In genomic region chr3:46049093-46049492, GRCh38 we compare ENCODE assay signal across 38 cellular contexts. TPM values are rescaled to one million over a fixed set of nuclear protein-coding genes. Genes with fewer than 3 reads are reported as not detected.
"Had no signal": no experiment of that assay in that cellular context is flagged by ENCODE, and none has a peak within 500 bp of the region (broad histone marks: within the 10 kb centered on the region; RNA-seq: fewer than 3 reads in every experiment).

No MANE protein-coding gene starts in this region.

- H3K9me3 Mint-ChIP-seq: activated naive CD4-positive, alpha-beta T cell treated with anti-CD3 and anti-CD28 coated beads for 36 hours; activated T-helper 1 cell treated with anti-CD3 and anti-CD28 coated beads, Interleukin-12 subunit alpha, Interleukin-12 subunit beta, Interleukin-2, Interleukin-4 antibody, amounts not matched to agents 30 ng/mL and 10 ng/mL and 1 ng/mL, durations not matched to agents 14 hours and 24 hours and 36 hours; brain; IgD-negative memory B cell had no signal

- H3K36me3 ChIP-seq: WERI-Rb-1 had no signal

- H3K27ac Mint-ChIP-seq: activated CD8-positive, alpha-beta T cell treated with anti-CD3 and anti-CD28 coated beads, Interleukin-2, amount 10 ng/mL, durations not matched to agents 7 days and 5 days; activated naive CD4-positive, alpha-beta T cell treated with anti-CD3 and anti-CD28 coated beads for 36 hours; activated naive CD4-positive, alpha-beta T cell treated with anti-CD3 and anti-CD28 coated beads, Interleukin-2, amount 50 U/mL, for 72 hours; activated T-helper 1 cell treated with anti-CD3 and anti-CD28 coated beads, Interleukin-12 subunit alpha, Interleukin-12 subunit beta, Interleukin-2, Interleukin-4 antibody, amounts not matched to agents 30 ng/mL and 10 ng/mL and 1 ng/mL, durations not matched to agents 14 hours and 24 hours and 36 hours; brain; IgD-negative memory B cell had no signal

- H3K27ac ChIP-seq: PC-9, RWPE1, WERI-Rb-1 had no signal

- H3K36me3 Mint-ChIP-seq: brain, IgD-negative memory B cell had no signal

- H2AFZ ChIP-seq: PC-9 had no signal

- H3K4me1 Mint-ChIP-seq: IgD-negative memory B cell had no signal

- H3K4me3 Mint-ChIP-seq: activated CD8-positive, alpha-beta T cell treated with anti-CD3 and anti-CD28 coated beads, Interleukin-2, amount 10 ng/mL, durations not matched to agents 7 days and 5 days; activated naive CD4-positive, alpha-beta T cell treated with anti-CD3 and anti-CD28 coated beads for 36 hours; activated T-cell treated with anti-CD3 and anti-CD28 coated beads, Interleukin-2, amount 50 U/mL, for 4 hours; activated T-helper 1 cell treated with anti-CD3 and anti-CD28 coated beads, Interleukin-12 subunit alpha, Interleukin-12 subunit beta, Interleukin-2, Interleukin-4 antibody, amounts not matched to agents 30 ng/mL and 10 ng/mL and 1 ng/mL, durations not matched to agents 14 hours and 24 hours and 36 hours; brain; IgD-negative memory B cell had no signal

- H3K4me2 ChIP-seq: PC-9 had no signal

- DNase-seq: activated CD4-positive, alpha-beta T cell treated with anti-CD3 and anti-CD28 coated beads for 1 hour; activated CD4-positive, alpha-beta T cell treated with anti-CD3 and anti-CD28 coated beads for 48 hours; activated CD4-positive, alpha-beta T cell treated with anti-CD3 and anti-CD28 coated beads, Interleukin-2, amount 50 U/mL, for 4 hours; activated CD4-positive, CD25-positive, alpha-beta regulatory T cell; activated CD8-positive, alpha-beta memory T cell treated with anti-CD3 and anti-CD28 coated beads, Interleukin-2, amount 50 U/mL, for 4 hours; activated CD8-positive, alpha-beta T cell treated with anti-CD3 and anti-CD28 coated beads, Interleukin-2, amount 10 ng/mL, durations not matched to agents 7 days and 5 days; activated gamma-delta T cell treated with Interleukin-2 at 50 U/mL for 16 hours; activated naive CD4-positive, alpha-beta T cell treated with anti-CD3 and anti-CD28 coated beads for 36 hours; activated T-cell treated with anti-CD3 and anti-CD28 coated beads for 4 hours; activated T-cell treated with anti-CD3 and anti-CD28 coated beads, Interleukin-2, amount 50 U/mL, for 4 hours; anterior cingulate cortex; central memory CD4-positive, alpha-beta T cell; Karpas-422; KBM-7; NCI-H1105; NCI-H1417 treated with DMSO at 0.1 percent for 48 hours; NCI-H187 treated with DMSO at 0.1 percent for 48 hours; NCI-H2081; NCI-H2171 treated with DMSO at 0.1 percent for 48 hours; NCI-H2227 treated with DMSO at 0.1 percent for 48 hours; NCI-H446 treated with DMSO at 0.1 percent for 48 hours; NCI-H524 treated with DMSO at 0.1 percent for 48 hours; PC-9; SIG-M5; T-helper 1 cell; T1000; WERI-Rb-1 had no signal

- H3K4me3 ChIP-seq: PC-9 had no signal

- FAIRE-seq: RCC 7860 had no signal

- ATAC-seq: activated CD8-positive, alpha-beta T cell treated with anti-CD3 and anti-CD28 coated beads, Interleukin-2, amount 10 ng/mL, durations not matched to agents 7 days and 5 days; activated naive CD4-positive, alpha-beta T cell treated with anti-CD3 and anti-CD28 coated beads, Interleukin-2, amount 50 U/mL, for 72 hours; activated T-cell treated with anti-CD3 and anti-CD28 coated beads, Interleukin-2, amount 50 U/mL, for 4 hours; Right ventricle myocardium inferior; SK-N-SH treated with all-trans-retinoic acid at 6 μM for 48 hours had no signal

- H3K27me3 Mint-ChIP-seq: brain had no signal

RNA-seq across cellular contexts. Expression of gene XCR1, which starts 21.8 kb away (rescaled TPM):
- total RNA-seq: activated CD8-positive, alpha-beta T cell treated with anti-CD3 and anti-CD28 coated beads, Interleukin-2, amount 10 ng/mL, durations not matched to agents 7 days and 5 days; activated naive CD4-positive, alpha-beta T cell treated with anti-CD3 and anti-CD28 coated beads for 36 hours; activated naive CD4-positive, alpha-beta T cell treated with anti-CD3 and anti-CD28 coated beads, Interleukin-2, amount 50 U/mL, for 72 hours; activated T-cell treated with anti-CD3 and anti-CD28 coated beads, Interleukin-2, amount 50 U/mL, for 4 hours; MCF 10A; Right ventricle myocardium inferior; SK-MEL-5; T-helper 2 cell treated with Interferon-gamma antibody and Interleukin-4, amounts not matched to agents 100 ng/mL and 5 ng/mL, for 36 hours had no signal
- polyA plus RNA-seq: IgD-negative memory B cell had no signal
